Comparison of ENCODE assay signal across 13 cellular contexts in the genomic region with DNA sequence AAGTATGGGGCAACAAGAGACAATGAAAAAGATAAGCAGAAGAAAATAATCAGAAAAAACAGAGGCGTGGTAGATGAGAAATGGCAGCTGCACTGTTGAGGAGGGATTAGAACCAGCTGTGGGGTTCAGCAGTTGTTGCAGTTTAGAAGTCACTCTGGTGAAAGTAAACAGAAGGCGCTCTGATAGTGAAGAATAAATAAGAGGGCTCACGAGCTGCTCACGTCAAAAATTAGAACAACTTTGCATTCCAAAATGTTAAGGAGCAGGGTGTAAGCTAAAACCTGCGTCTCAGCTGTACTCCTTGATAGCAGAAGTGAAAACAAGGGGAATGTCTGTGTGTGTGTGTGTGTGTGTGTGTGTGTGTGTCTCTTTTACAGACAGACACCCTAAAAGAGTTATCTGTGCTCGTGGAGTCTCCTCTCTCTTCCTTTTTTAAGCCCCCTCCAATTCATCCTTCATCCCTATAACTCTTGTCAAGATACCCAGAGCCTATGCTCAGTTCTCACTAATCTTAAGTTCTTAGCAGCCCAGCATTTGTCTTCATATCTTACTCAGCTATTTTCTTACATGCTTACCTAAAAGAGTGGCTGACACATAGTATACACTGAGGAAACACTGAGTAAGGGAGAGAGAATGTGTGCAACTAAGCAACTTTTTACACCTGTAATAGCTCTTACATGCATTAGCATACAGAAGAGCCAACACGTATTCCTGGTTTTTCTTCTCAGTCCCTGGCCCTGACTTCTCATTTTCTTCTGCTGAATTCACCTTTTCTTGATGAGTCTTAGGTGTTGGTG. TPM values are rescaled to one million over a fixed set of nuclear protein-coding genes. Genes with fewer than 3 reads are reported as not detected.
DNase-seq lines count a peak whose midpoint lies in the region; ATAC-seq, FAIRE-seq and TF ChIP-seq lines count a peak whose summit lies in the region.
"Had no signal": no experiment of that assay in that cellular context is flagged by ENCODE, and none has a peak within 500 bp of the region (broad histone marks: within the 10 kb centered on the region; RNA-seq: fewer than 3 reads in every experiment).

No MANE protein-coding gene starts in this region.

- no peaks in the 10 kb centered on the region for H3K27me3 Mint-ChIP-seq in astrocyte (ENCODE audit: low read depth, unreplicated experiment)
- no peaks in the 10 kb centered on the region for H3K27me3 Mint-ChIP-seq in nephron progenitor cell (ENCODE audit: low read depth, poor library complexity)
- H3K27me3 Mint-ChIP-seq in WTC11 (ENCODE audit: low read depth), result no peaks in the 10 kb centered on the region
- no peaks in the 10 kb centered on the region for H3K27me3 Mint-ChIP-seq in Calu3 (ENCODE audit: unreplicated experiment)
- H3K27me3 Mint-ChIP-seq: brain had no signal

- TF ChIP-seq CTCF in astrocyte (IDR thresholded peaks at IDR 0.05; ENCODE audit: insufficient read depth, low read depth, low read length), result no peak
- TF ChIP-seq CTCF in nephron progenitor cell (IDR thresholded peaks at IDR 0.05), result no peak
- TF ChIP-seq CTCF in WTC11 (IDR thresholded peaks at IDR 0.05), result no peak
- no peak for TF ChIP-seq CTCF in Calu3 (IDR thresholded peaks at IDR 0.05; ENCODE audit: unreplicated experiment)

- peaks cover 91% of the 10 kb centered on the region for H3K79me2 ChIP-seq in astrocyte (ENCODE audit: insufficient read depth, low read length)

- H3K4me1 ChIP-seq in astrocyte (ENCODE audit: insufficient read depth, low read length), result no peaks in the 10 kb centered on the region

- no peak for TF ChIP-seq POLR2A in GM18505 (IDR thresholded peaks at IDR 0.05; ENCODE audit: borderline replicate concordance, extremely low read depth, insufficient read depth, insufficient read length)

- no peak overlapping the region for H3K4me2 ChIP-seq in astrocyte (ENCODE audit: low read length)

- no peak overlapping the region for H3K9ac ChIP-seq in astrocyte (ENCODE audit: low read length)

- ATAC-seq in GM18505 (IDR thresholded peaks at IDR 0.05; ENCODE audit: unreplicated experiment), result peak; percentile 59
- peak; percentile 55 for ATAC-seq in HG02642 (IDR thresholded peaks at IDR 0.05; ENCODE audit: poor library complexity, unreplicated experiment)
- ATAC-seq in WTC11, result no peak

- intact Hi-C loops in Calu3 (cut with micrococcal nuclease; ENCODE audit: unreplicated experiment), result no loop called here

- no peak overlapping the region for H2AFZ ChIP-seq in astrocyte (ENCODE audit: low read depth, low read length)

- DNase-seq in astrocyte (ENCODE audit: low read depth) (peak; percentile 4), nephron progenitor cell (no peak), NCI-H2107 (lab: John Stamatoyannopoulos, UW) (no peak), amniotic stem cell (lab: John Stamatoyannopoulos, UW) (no peak), WTC11 (ENCODE audit: low spot score) (no peak), Calu3 (no peak)
- DNase-seq: activated CD8-positive, alpha-beta memory T cell treated with anti-CD3 and anti-CD28 coated beads, Interleukin-2, amount 50 U/mL, for 4 hours; left ventricle myocardium inferior; NCI-H748 treated with DMSO at 0.1 percent for 48 hours had no signal

- POLR2A ChIA-PET in WTC11 (lab: Charles Lee), result no interaction called here

- H3K27ac ChIP-seq in astrocyte (ENCODE audit: low read depth, low read length), result no peak overlapping the region
- H3K27ac ChIP-seq: left ventricle myocardium inferior, skin epidermis had no signal

- H3K4me3 ChIP-seq in astrocyte (ENCODE audit: insufficient read depth, low read depth, low read length), result no peak overlapping the region
- H3K4me3 ChIP-seq: left ventricle myocardium inferior, skin epidermis had no signal

- H3K4me3 Mint-ChIP-seq in astrocyte (ENCODE audit: unreplicated experiment) (peak overlapping the region; percentile 34), nephron progenitor cell (no peak overlapping the region), WTC11 (no peak overlapping the region), Calu3 (ENCODE audit: low read depth, unreplicated experiment) (no peak overlapping the region)
- H3K4me3 Mint-ChIP-seq: brain had no signal

- no peaks in the 10 kb centered on the region for H3K9me3 ChIP-seq in astrocyte (ENCODE audit: insufficient read depth, low read depth, low read length)
- H3K9me3 ChIP-seq: left ventricle myocardium inferior had no signal

- BruUV-seq in Calu3 (replicated peaks; lab: Mats Ljungman, UMichigan), result no TSS peak

- no peaks in the 10 kb centered on the region for H3K9me3 Mint-ChIP-seq in astrocyte (ENCODE audit: unreplicated experiment)
- H3K9me3 Mint-ChIP-seq in nephron progenitor cell, result no peaks in the 10 kb centered on the region
- H3K9me3 Mint-ChIP-seq in WTC11, result peaks cover 4% of the 10 kb centered on the region; the same call in 1 of the 2 replicates
- no peaks in the 10 kb centered on the region for H3K9me3 Mint-ChIP-seq in Calu3 (ENCODE audit: low read depth, unreplicated experiment)
- H3K9me3 Mint-ChIP-seq: brain had no signal

- H3K4me1 Mint-ChIP-seq in astrocyte (ENCODE audit: low read depth, unreplicated experiment) (peaks cover 18% of the 10 kb centered on the region), nephron progenitor cell (no peaks in the 10 kb centered on the region), WTC11 (no peaks in the 10 kb centered on the region), Calu3 (ENCODE audit: low read depth, unreplicated experiment) (peaks cover 13% of the 10 kb centered on the region)

- H3K36me3 ChIP-seq in astrocyte (ENCODE audit: insufficient read depth, low read length), result no peaks in the 10 kb centered on the region

- H3K27me3 ChIP-seq in astrocyte (ENCODE audit: insufficient read depth, low read length), result no peaks in the 10 kb centered on the region

- FAIRE-seq in astrocyte (lab: Jason Lieb, UNC), result peak; percentile 13

- peaks cover 74% of the 10 kb centered on the region for H4K20me1 ChIP-seq in astrocyte (ENCODE audit: insufficient read depth, low read length)

- H3K27ac Mint-ChIP-seq in astrocyte (ENCODE audit: unreplicated experiment) (peak overlapping the region; percentile 50), nephron progenitor cell (peak overlapping the region; percentile 26), WTC11 (no peak overlapping the region), Calu3 (ENCODE audit: unreplicated experiment) (no peak overlapping the region)

- CTCF ChIA-PET in WTC11 (lab: Charles Lee) (no interaction called here), Calu3 (lab: Charles Lee) (no interaction called here)

- peaks cover 3% of the 10 kb centered on the region for H3K36me3 Mint-ChIP-seq in astrocyte (ENCODE audit: low read depth, unreplicated experiment)
- H3K36me3 Mint-ChIP-seq in nephron progenitor cell (ENCODE audit: low read depth), result peaks cover 52% of the 10 kb centered on the region
- H3K36me3 Mint-ChIP-seq in WTC11, result peaks cover 20% of the 10 kb centered on the region
- peaks cover 6% of the 10 kb centered on the region for H3K36me3 Mint-ChIP-seq in Calu3 (ENCODE audit: insufficient read depth, unreplicated experiment)

TF ChIP-seq in WTC11, 78 proteins besides CTCF, POLR2A, EP300 and RAD21 (continues in another document):
- TF ChIP-seq, protein P1, sequence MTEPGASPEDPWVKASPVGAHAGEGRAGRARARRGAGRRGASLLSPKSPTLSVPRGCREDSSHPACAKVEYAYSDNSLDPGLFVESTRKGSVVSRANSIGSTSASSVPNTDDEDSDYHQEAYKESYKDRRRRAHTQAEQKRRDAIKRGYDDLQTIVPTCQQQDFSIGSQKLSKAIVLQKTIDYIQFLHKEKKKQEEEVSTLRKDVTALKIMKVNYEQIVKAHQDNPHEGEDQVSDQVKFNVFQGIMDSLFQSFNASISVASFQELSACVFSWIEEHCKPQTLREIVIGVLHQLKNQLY (CRISPR knock-in tag; IDR thresholded peaks at IDR 0.05), result no peak
- TF ChIP-seq ELF4 (CRISPR knock-in tag; IDR thresholded peaks at IDR 0.05; ENCODE audit: low read depth) (no peak), TP53 (CRISPR knock-in tag; IDR thresholded peaks at IDR 0.05) (no peak), NFE2L1 (CRISPR knock-in tag; IDR thresholded peaks at IDR 0.05) (no peak), ZNF416 (CRISPR knock-in tag; IDR thresholded peaks at IDR 0.05) (no peak), ZNF423 (CRISPR knock-in tag; IDR thresholded peaks at IDR 0.05) (no peak), ZNF138 (CRISPR knock-in tag; conservative IDR thresholded peaks at IDR 0.05) (no peak), RELA (CRISPR knock-in tag; IDR thresholded peaks at IDR 0.05; ENCODE audit: borderline replicate concordance) (no peak), MYBL2 (CRISPR knock-in tag; IDR thresholded peaks at IDR 0.05) (no peak)
- TF ChIP-seq, protein P2, sequence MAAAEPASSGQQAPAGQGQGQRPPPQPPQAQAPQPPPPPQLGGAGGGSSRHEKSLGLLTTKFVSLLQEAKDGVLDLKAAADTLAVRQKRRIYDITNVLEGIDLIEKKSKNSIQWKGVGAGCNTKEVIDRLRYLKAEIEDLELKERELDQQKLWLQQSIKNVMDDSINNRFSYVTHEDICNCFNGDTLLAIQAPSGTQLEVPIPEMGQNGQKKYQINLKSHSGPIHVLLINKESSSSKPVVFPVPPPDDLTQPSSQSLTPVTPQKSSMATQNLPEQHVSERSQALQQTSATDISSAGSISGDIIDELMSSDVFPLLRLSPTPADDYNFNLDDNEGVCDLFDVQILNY (CRISPR knock-in tag; IDR thresholded peaks at IDR 0.05), result no peak
- TF ChIP-seq, protein P3, sequence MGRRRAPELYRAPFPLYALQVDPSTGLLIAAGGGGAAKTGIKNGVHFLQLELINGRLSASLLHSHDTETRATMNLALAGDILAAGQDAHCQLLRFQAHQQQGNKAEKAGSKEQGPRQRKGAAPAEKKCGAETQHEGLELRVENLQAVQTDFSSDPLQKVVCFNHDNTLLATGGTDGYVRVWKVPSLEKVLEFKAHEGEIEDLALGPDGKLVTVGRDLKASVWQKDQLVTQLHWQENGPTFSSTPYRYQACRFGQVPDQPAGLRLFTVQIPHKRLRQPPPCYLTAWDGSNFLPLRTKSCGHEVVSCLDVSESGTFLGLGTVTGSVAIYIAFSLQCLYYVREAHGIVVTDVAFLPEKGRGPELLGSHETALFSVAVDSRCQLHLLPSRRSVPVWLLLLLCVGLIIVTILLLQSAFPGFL (CRISPR knock-in tag; IDR thresholded peaks at IDR 0.05; ENCODE audit: borderline replicate concordance), result no peak

RNA-seq across cellular contexts. Expression of a gene that starts 8.9 kb away (rescaled TPM):
- total RNA-seq in astrocyte, result 56.7 and 74.6 TPM in 2 replicates
- 69.0 to 74.5 TPM (median 73.5 TPM) in 3 replicates for total RNA-seq in WTC11 (2021)
- 77.7 and 79.0 TPM in 2 replicates for total RNA-seq in Calu3 (2022)

RNA-seq across cellular contexts. Expression of a gene that starts 55.8 kb away (rescaled TPM):
- total RNA-seq in astrocyte, result 101 and 118 TPM in 2 replicates
- 138 to 142 TPM (median 140 TPM) in 3 replicates for total RNA-seq in WTC11 (2021)
- total RNA-seq in Calu3 (2022), result 114 and 117 TPM in 2 replicates

Comparison
In these comparisons a context has a peak if more than half of its experiments do, and no peak if none do; other contexts are left out.
1. H3K27ac Mint-ChIP-seq: peak in astrocyte (single experiment) and nephron progenitor cell (single experiment); none in WTC11 (single experiment) and Calu3 (single experiment).